ENCODE assay signal across 15 cellular contexts in the genomic region with DNA sequence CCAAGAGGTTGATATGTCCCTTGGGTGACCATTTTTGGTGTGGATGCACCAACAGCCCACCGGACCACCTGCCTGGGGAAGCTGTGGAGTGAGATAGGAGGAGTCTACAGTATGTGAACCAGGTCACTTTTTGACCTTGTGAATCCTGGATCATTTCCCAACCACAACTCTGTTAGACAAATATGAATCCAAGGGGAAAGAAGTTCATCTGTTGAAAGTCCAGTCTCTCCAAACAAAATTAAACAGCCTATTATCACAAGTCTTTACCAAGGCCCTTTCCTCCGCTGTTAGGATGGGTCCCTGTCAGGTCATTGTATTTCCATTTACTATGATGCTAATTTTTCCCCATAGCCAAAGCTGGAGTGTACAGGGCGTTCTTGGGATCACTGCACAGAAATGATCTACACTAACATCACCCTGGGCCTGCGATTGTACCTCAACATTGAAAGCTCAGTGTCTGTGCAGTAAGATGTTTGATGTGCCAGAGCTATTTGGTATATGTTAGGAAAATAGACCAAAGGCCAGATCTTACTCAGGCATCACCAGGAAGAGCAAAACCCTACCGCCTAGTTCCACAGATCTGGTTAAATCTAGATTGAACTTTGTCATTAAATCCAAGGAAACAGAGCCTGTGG.
DNase-seq lines count a peak whose midpoint lies in the region; ATAC-seq and TF ChIP-seq lines count a peak whose summit lies in the region.
"Had no signal": no experiment of that assay in that cellular context is flagged by ENCODE, and none has a peak within 500 bp of the region (broad histone marks: within the 10 kb centered on the region; RNA-seq: fewer than 3 reads in every experiment).

No MANE protein-coding gene starts in this region.

- CTCF ChIA-PET in WTC11 (lab: Charles Lee): no interaction called here

- POLR2A ChIA-PET in WTC11 (lab: Charles Lee): no interaction called here

- intact Hi-C loops in left colon (cut with DNase I, micrococcal nuclease): no loop called here

- H3K4me1 Mint-ChIP-seq in WTC11: no peaks in the 10 kb centered on the region
- H3K4me1 Mint-ChIP-seq: B cell had no signal

- H3K4me3 ChIP-seq in coronary artery: no peak overlapping the region
- H3K4me3 ChIP-seq: testis had no signal

- H3K36me3 Mint-ChIP-seq in WTC11: peaks cover 6% of the 10 kb centered on the region; the same call in 1 of the 2 replicates

- no peak for TF ChIP-seq CTCF in coronary artery (IDR thresholded peaks at IDR 0.05)
- no peak for TF ChIP-seq CTCF in WTC11 (IDR thresholded peaks at IDR 0.05)

- peak; percentile 24 for DNase-seq in HuH-7.5 (ENCODE audit: low spot score)
- no peak for DNase-seq in coronary artery (ENCODE audit: low spot score)
- DNase-seq in left colon: no peak
- DNase-seq in stromal cell of bone marrow (ENCODE audit: low read depth): peak; percentile 14
- no peak for DNase-seq in NCI-H446 (lab: John Stamatoyannopoulos, UW)
- DNase-seq in WTC11 (ENCODE audit: low spot score): no peak
- DNase-seq in stimulated activated CD4-positive, alpha-beta T cell treated with anti-CD3 and anti-CD28 coated beads, Interleukin-15, amount 100 ng/mL, for 24 hours: no peak
- DNase-seq: activated gamma-delta T cell, GF-D8, kidney, NCI-H187, NCI-H526 treated with DMSO at 0.1 percent for 48 hours, testis had no signal

- H3K9me3 Mint-ChIP-seq in WTC11: peaks cover 11% of the 10 kb centered on the region

- H3K27ac Mint-ChIP-seq in WTC11: no peak overlapping the region
- H3K27ac Mint-ChIP-seq: B cell had no signal

- no peak overlapping the region for H3K4me3 Mint-ChIP-seq in WTC11
- H3K4me3 Mint-ChIP-seq: B cell had no signal

- ATAC-seq in left colon (peak; percentile 26), HG03442 (IDR thresholded peaks at IDR 0.05; ENCODE audit: unreplicated experiment) (no peak), WTC11 (no peak)

- H3K27ac ChIP-seq in coronary artery: peak overlapping the region; percentile 5 to 65

- no peaks in the 10 kb centered on the region for H3K27me3 Mint-ChIP-seq in WTC11 (ENCODE audit: low read depth)

TF ChIP-seq in WTC11, 78 proteins besides CTCF, POLR2A, EP300 and RAD21:
- TF ChIP-seq, protein P1, sequence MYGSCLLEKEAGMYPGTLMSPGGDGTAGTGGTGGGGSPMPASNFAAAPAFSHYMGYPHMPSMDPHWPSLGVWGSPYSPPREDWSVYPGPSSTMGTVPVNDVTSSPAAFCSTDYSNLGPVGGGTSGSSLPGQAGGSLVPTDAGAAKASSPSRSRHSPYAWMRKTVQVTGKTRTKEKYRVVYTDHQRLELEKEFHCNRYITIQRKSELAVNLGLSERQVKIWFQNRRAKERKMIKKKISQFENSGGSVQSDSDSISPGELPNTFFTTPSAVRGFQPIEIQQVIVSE (CRISPR knock-in tag; IDR thresholded peaks at IDR 0.05; ENCODE audit: borderline replicate concordance): no peak
- TF ChIP-seq ZBTB21 (CRISPR knock-in tag; IDR thresholded peaks at IDR 0.05; ENCODE audit: borderline replicate concordance) (no peak), PRRX2 (CRISPR knock-in tag; IDR thresholded peaks at IDR 0.05) (no peak), RELA (CRISPR knock-in tag; IDR thresholded peaks at IDR 0.05; ENCODE audit: borderline replicate concordance) (no peak), ESRRA (CRISPR knock-in tag; IDR thresholded peaks at IDR 0.05; ENCODE audit: borderline replicate concordance) (no peak)
- TF ChIP-seq, protein P2, sequence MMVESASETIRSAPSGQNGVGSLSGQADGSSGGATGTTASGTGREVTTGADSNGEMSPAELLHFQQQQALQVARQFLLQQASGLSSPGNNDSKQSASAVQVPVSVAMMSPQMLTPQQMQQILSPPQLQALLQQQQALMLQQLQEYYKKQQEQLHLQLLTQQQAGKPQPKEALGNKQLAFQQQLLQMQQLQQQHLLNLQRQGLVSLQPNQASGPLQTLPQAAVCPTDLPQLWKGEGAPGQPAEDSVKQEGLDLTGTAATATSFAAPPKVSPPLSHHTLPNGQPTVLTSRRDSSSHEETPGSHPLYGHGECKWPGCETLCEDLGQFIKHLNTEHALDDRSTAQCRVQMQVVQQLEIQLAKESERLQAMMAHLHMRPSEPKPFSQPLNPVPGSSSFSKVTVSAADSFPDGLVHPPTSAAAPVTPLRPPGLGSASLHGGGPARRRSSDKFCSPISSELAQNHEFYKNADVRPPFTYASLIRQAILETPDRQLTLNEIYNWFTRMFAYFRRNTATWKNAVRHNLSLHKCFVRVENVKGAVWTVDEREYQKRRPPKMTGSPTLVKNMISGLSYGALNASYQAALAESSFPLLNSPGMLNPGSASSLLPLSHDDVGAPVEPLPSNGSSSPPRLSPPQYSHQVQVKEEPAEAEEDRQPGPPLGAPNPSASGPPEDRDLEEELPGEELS (CRISPR knock-in tag; IDR thresholded peaks at IDR 0.05): no peak
- TF ChIP-seq, protein P3, sequence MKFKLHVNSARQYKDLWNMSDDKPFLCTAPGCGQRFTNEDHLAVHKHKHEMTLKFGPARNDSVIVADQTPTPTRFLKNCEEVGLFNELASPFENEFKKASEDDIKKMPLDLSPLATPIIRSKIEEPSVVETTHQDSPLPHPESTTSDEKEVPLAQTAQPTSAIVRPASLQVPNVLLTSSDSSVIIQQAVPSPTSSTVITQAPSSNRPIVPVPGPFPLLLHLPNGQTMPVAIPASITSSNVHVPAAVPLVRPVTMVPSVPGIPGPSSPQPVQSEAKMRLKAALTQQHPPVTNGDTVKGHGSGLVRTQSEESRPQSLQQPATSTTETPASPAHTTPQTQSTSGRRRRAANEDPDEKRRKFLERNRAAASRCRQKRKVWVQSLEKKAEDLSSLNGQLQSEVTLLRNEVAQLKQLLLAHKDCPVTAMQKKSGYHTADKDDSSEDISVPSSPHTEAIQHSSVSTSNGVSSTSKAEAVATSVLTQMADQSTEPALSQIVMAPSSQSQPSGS (CRISPR knock-in tag; IDR thresholded peaks at IDR 0.05; ENCODE audit: borderline replicate concordance, low read depth): no peak

Comparison
In these comparisons a context has a peak if more than half of its experiments do, and no peak if none do; other contexts are left out.
1. DNase-seq: peak in HuH-7.5 (single experiment) and stromal cell of bone marrow (single experiment); none in coronary artery (single experiment), left colon (0 of 2), NCI-H446 (0 of 2), WTC11 (single experiment) and stimulated activated CD4-positive, alpha-beta T cell treated with anti-CD3 and anti-CD28 coated beads, Interleukin-15, amount 100 ng/mL, for 24 hours (single experiment).